8 cellular contexts compared by ENCODE assay signal in genomic region chr9:129569506-129570449, GRCh38. TPM values are rescaled to one million over a fixed set of nuclear protein-coding genes. Genes with fewer than 3 reads are reported as not detected.
DNase-seq lines count a peak whose midpoint lies in the region; ATAC-seq, FAIRE-seq and TF ChIP-seq lines count a peak whose summit lies in the region.

No MANE protein-coding gene starts in this region.

- peak; percentile 82 for FAIRE-seq in K562 (lab: Jason Lieb, UNC)

- 62% methylated on average over 8 of the region's 9 CpGs for WGBS in K562 (ENCODE audit: insufficient coverage, low coverage, missing lambda C conversion rate)

- H3K27ac ChIP-seq in CD4-positive, alpha-beta T cell (ENCODE audit: low read depth, low read length): no peak overlapping the region
- H3K27ac ChIP-seq in K562 (ENCODE audit: extremely low read depth, low read depth, low read length) (peak overlapping the region; percentile 85), temporal lobe (ENCODE audit: low read depth, low read length) (peak overlapping the region; percentile 78)

- ATAC-seq in CD4-positive, alpha-beta T cell (ENCODE audit: poor library complexity): no peak
- ATAC-seq in K562 (peak; percentile 75), left colon (peak; percentile 80)

- H3K36me3 ChIP-seq in K562 (ENCODE audit: control insufficient read depth, insufficient read depth, low read length): no peaks in the 10 kb centered on the region

- no peak for DNase-seq in CD4-positive, alpha-beta T cell
- DNase-seq in K562 (ENCODE audit: extremely low read depth in 1 of 4, low spot score in 3 of 4) (peak; percentile 55 to 65 (median 60)), left colon (peak in 1 of 2 donors; percentile 25), kidney glomerular epithelial cell (lab: John Stamatoyannopoulos, UW) (no peak), activated gamma-delta T cell treated with Interleukin-2 at 50 U/mL for 16 hours (no peak), AG08395 (ENCODE audit: low spot score) (no peak)

- POLR2A ChIA-PET in CD4-positive, alpha-beta T cell (lab: Charles Lee): interaction anchor here (1.1 kb wide), 1 partner anchor 10 kb away, joined by 3 read pairs; no protein-coding TSS in a partner anchor
- POLR2A ChIA-PET in K562 (lab: Yijun Ruan, JAX): interaction anchor here (0.6 to 2.8 kb wide), 11 partner anchors 11 to 1382 kb away, joined by 3 to 13 read pairs (median 3); partner anchors contain the start of gene IER5L

- no peaks in the 10 kb centered on the region for H3K9me3 ChIP-seq in CD4-positive, alpha-beta T cell (ENCODE audit: control insufficient read depth, low read length)
- peaks cover 1% of the 10 kb centered on the region for H3K9me3 ChIP-seq in K562 (replicated peaks; ENCODE audit: control insufficient read depth, insufficient read depth, low read depth, low read length)

- intact Hi-C loops in CD4-positive, alpha-beta T cell (cut with DNase I, micrococcal nuclease): loop anchor here in 1 of 2 experiments (5.0 kb wide), 1 partner anchor 247 kb away; no protein-coding TSS in a partner anchor
- intact Hi-C loops in K562 (cut with micrococcal nuclease): loop anchor here (2.0 kb wide), 2 partner anchors 37 to 81 kb away; no protein-coding TSS in a partner anchor
- intact Hi-C loops in left colon (cut with DNase I, micrococcal nuclease): no loop called here

- TF ChIP-seq CTCF in CD4-positive, alpha-beta T cell (IDR thresholded peaks at IDR 0.05): no peak
- TF ChIP-seq CTCF in K562 (IDR thresholded peaks at IDR 0.05 in 2 of 3, conservative IDR thresholded peaks at IDR 0.05 in 1 of 3; ENCODE audit: insufficient read depth in 2 of 3, low read depth in 1 of 3, low read length in 3 of 3): peak; percentile 54 to 69 (median 60)

- H3K4me1 Mint-ChIP-seq in CD4-positive, alpha-beta T cell (ENCODE audit: low read depth): peaks cover 13% of the 10 kb centered on the region
- peaks cover 0 to 6% (median 0%) of the 10 kb centered on the region in 3 donors for H3K4me1 Mint-ChIP-seq in IgD-negative memory B cell

- peak overlapping the region; percentile 77 for H3K4me3 Mint-ChIP-seq in CD4-positive, alpha-beta T cell
- peak overlapping the region in 3 of 4 donors; percentile 39 to 74 (median 68) for H3K4me3 Mint-ChIP-seq in IgD-negative memory B cell

- H3K4me2 ChIP-seq in K562 (ENCODE audit: insufficient read depth, low read length): peak overlapping the region; percentile 24

- no peaks in the 10 kb centered on the region for H4K20me1 ChIP-seq in K562 (replicated peaks; ENCODE audit: control insufficient read depth, insufficient read depth, low read length)

- H2AFZ ChIP-seq in K562 (ENCODE audit: low read depth, low read length): peak overlapping the region; percentile 91

- H3K4me1 ChIP-seq in K562 (replicated peaks in 1 of 2; ENCODE audit: control insufficient read depth in 2 of 2, insufficient read depth in 2 of 2, low read length in 2 of 2): peaks cover 27 to 43% of the 10 kb centered on the region in 2 experiments

- in situ Hi-C loops in K562 (cut with MboI): no loop called here

- no peaks in the 10 kb centered on the region for H3K79me2 ChIP-seq in K562 (ENCODE audit: control insufficient read depth, insufficient read depth, low read length)

- peak in 1 of 2 experiments; percentile 56; a peak in 2 of 4 replicates for TF ChIP-seq RAD21 in K562 (CRISPR knock-in tag; conservative IDR thresholded peaks at IDR 0.05 in 1 of 2, IDR thresholded peaks at IDR 0.05 in 1 of 2)

- H3K27me3 Mint-ChIP-seq in CD4-positive, alpha-beta T cell: peaks cover 30% of the 10 kb centered on the region
- peaks cover 30% of the 10 kb centered on the region for H3K27me3 Mint-ChIP-seq in IgD-negative memory B cell

- no TSS peak for BruUV-seq in K562 (replicated peaks; lab: Mats Ljungman, UMichigan)

- no peaks in the 10 kb centered on the region for H3K36me3 Mint-ChIP-seq in CD4-positive, alpha-beta T cell (ENCODE audit: low read depth)
- H3K36me3 Mint-ChIP-seq in IgD-negative memory B cell: peaks cover 3% of the 10 kb centered on the region

- CTCF ChIA-PET in CD4-positive, alpha-beta T cell (lab: Charles Lee): no interaction called here
- CTCF ChIA-PET in K562 (lab: Yijun Ruan, JAX; ENCODE audit: low intra/inter-chr PET ratio): interaction anchor here (1.1 kb wide), 1 partner anchor 41 kb away, joined by 3 read pairs; no protein-coding TSS in a partner anchor

- TF ChIP-seq EP300 in K562 (IDR thresholded peaks at IDR 0.05; ENCODE audit: low read length): no peak

- H3K9me1 ChIP-seq in K562 (ENCODE audit: control insufficient read depth, insufficient read depth, low read length): no peaks in the 10 kb centered on the region

- peak overlapping the region; percentile 43 to 90; a peak in 3 of 4 replicates for H3K9ac ChIP-seq in K562 (ENCODE audit: insufficient read depth in 1 of 2, low read depth in 2 of 2, low read length in 2 of 2)

- H3K9me3 Mint-ChIP-seq in CD4-positive, alpha-beta T cell: no peaks in the 10 kb centered on the region
- peaks cover 0 to 5% (median 0%) of the 10 kb centered on the region in 3 donors for H3K9me3 Mint-ChIP-seq in IgD-negative memory B cell

- peaks cover 22% of the 10 kb centered on the region for H3K27me3 ChIP-seq in CD4-positive, alpha-beta T cell (ENCODE audit: control insufficient read depth, insufficient read depth, low read length)
- no peaks in the 10 kb centered on the region for H3K27me3 ChIP-seq in K562 (ENCODE audit: control insufficient read depth in 2 of 2, insufficient read depth in 2 of 2, low read length in 2 of 2)

- no peak for TF ChIP-seq POLR2A in K562 (conservative IDR thresholded peaks at IDR 0.05)

- no peak overlapping the region for H3K4me3 ChIP-seq in K562

- no peak overlapping the region for H3K27ac Mint-ChIP-seq in CD4-positive, alpha-beta T cell
- H3K27ac Mint-ChIP-seq in IgD-negative memory B cell: no peak overlapping the region

TF ChIP-seq in K562, 482 proteins besides CTCF, POLR2A, EP300 and RAD21 (continues in another document):
- TF ChIP-seq CAMTA2 (CRISPR knock-in tag; conservative IDR thresholded peaks at IDR 0.05) (no peak), FOXP1 (CRISPR knock-in tag; IDR thresholded peaks at IDR 0.05) (no peak), BRD4 (IDR thresholded peaks at IDR 0.05) (0 out of 2 replicates have a peak, but pooled peaks have one; percentile 16), ETV1 (tag; conservative IDR thresholded peaks at IDR 0.05; ENCODE audit: low read depth) (0 out of 2 replicates have a peak, but pooled peaks have one; percentile 29), STAT5A (IDR thresholded peaks at IDR 0.05; ENCODE audit: borderline replicate concordance, low read length) (no peak), ZNF408 (CRISPR knock-in tag; IDR thresholded peaks at IDR 0.05; ENCODE audit: low read depth) (no peak), ATF7 (IDR thresholded peaks at IDR 0.05) (peak; percentile 33; the same call in 1 of the 2 replicates), SMARCA5 (IDR thresholded peaks at IDR 0.05) (peak; percentile 43; the same call in 1 of the 2 replicates), RCOR1 (IDR thresholded peaks at IDR 0.05; ENCODE audit: borderline replicate concordance in 1 of 2, low read depth in 2 of 2, low read length in 2 of 2) (0 out of 4 replicates have a peak, but pooled peaks of 1 of the 2 experiments have one; percentile 27), ZNF316 (IDR thresholded peaks at IDR 0.05) (peak; percentile 72), ELF2 (CRISPR knock-in tag; IDR thresholded peaks at IDR 0.05) (no peak)

RNA-seq across cellular contexts. Expression of gene C9orf50, which starts 51.1 kb away (rescaled TPM):
- not detected for total RNA-seq in CD4-positive, alpha-beta T cell
- polyA plus RNA-seq in IgD-negative memory B cell (not detected), K562 (2011; rRNA removed) (not detected in 2 replicates), K562 (2014; fragmentation: Illumina TruSeq; extraction: Trizol) (not detected in 2 replicates), K562 (2014; fragmentation: Nextera tagmentation; extraction: Ambion mirVana) (not detected), K562 (2014; rRNA removed) (not detected in 2 replicates)
- not detected in 2 replicates for total RNA-seq in K562 (2011; cell fraction: chromatin; rRNA removed; ENCODE audit: low replicate concordance)
- not detected in 2 replicates for total RNA-seq in K562 (2011; cell fraction: nucleolus; rRNA removed)
- not detected in 2 replicates for total RNA-seq in K562 (2011; cell fraction: nucleoplasm; rRNA removed)
- total RNA-seq in K562 (2014; rRNA removed) (0.12 TPM in 1 of 2 replicates, not detected in the other), K562 (2014; rRNA removed; fragmentation: Illumina TruSeq; extraction: Trizol) (not detected in 2 replicates), K562 (2015; rRNA removed; fragmentation: Illumina TruSeq; extraction: Trizol) (not detected in 2 replicates), K562 (2021) (not detected in 2 replicates), left colon (under 1 TPM in 1 of 2 donors, not detected in 1; 0.36 TPM), temporal lobe (not detected)
- not detected in 2 replicates for polyA plus RNA-seq in K562 (2011; cell fraction: cytosol; rRNA removed)
- not detected in 2 replicates for polyA plus RNA-seq in K562 (2011; cell fraction: nucleus; rRNA removed)
- not detected in 2 replicates for polyA plus RNA-seq in K562 (2012)
- not detected in 2 replicates for polyA minus RNA-seq in K562 (2011; rRNA and poly(A)+ RNA removed)
- polyA minus RNA-seq in K562 (2011; cell fraction: cytosol; rRNA and poly(A)+ RNA removed): not detected in 2 replicates
- not detected in 2 replicates for polyA minus RNA-seq in K562 (2011; cell fraction: nucleus; rRNA and poly(A)+ RNA removed)

RNA-seq across cellular contexts. Expression of gene NTMT1, which starts 56.2 kb away (rescaled TPM):
- total RNA-seq in CD4-positive, alpha-beta T cell: 10 to 100 TPM; 50.7 to 52.5 TPM
- polyA plus RNA-seq in IgD-negative memory B cell (55.4 TPM), K562 (2011; rRNA removed) (74.7 and 79.2 TPM in 2 replicates), K562 (2014; fragmentation: Illumina TruSeq; extraction: Trizol) (80.6 and 113 TPM in 2 replicates), K562 (2014; fragmentation: Nextera tagmentation; extraction: Ambion mirVana) (10 to 100 TPM; 42.1 to 67.0 TPM), K562 (2014; rRNA removed) (111 and 121 TPM in 2 replicates)
- 28.6 and 94.1 TPM in 2 replicates for total RNA-seq in K562 (2011; cell fraction: chromatin; rRNA removed; ENCODE audit: low replicate concordance)
- 70.3 and 71.4 TPM in 2 replicates for total RNA-seq in K562 (2011; cell fraction: nucleolus; rRNA removed)
- 51.0 and 57.9 TPM in 2 replicates for total RNA-seq in K562 (2011; cell fraction: nucleoplasm; rRNA removed)
- total RNA-seq in K562 (2014; rRNA removed) (116 and 120 TPM in 2 replicates), K562 (2014; rRNA removed; fragmentation: Illumina TruSeq; extraction: Trizol) (49.6 and 59.2 TPM in 2 replicates), K562 (2015; rRNA removed; fragmentation: Illumina TruSeq; extraction: Trizol) (74.3 and 78.1 TPM in 2 replicates), K562 (2021) (108 and 110 TPM in 2 replicates), left colon (10 to 100 TPM; 23.2 to 25.8 TPM), temporal lobe (11.1 TPM)
- polyA plus RNA-seq in K562 (2011; cell fraction: cytosol; rRNA removed): 89.1 and 124 TPM in 2 replicates
- polyA plus RNA-seq in K562 (2011; cell fraction: nucleus; rRNA removed): 42.9 and 47.3 TPM in 2 replicates
- polyA plus RNA-seq in K562 (2012): 42.1 and 72.6 TPM in 2 replicates
- polyA minus RNA-seq in K562 (2011; rRNA and poly(A)+ RNA removed): 34.5 and 60.2 TPM in 2 replicates
- polyA minus RNA-seq in K562 (2011; cell fraction: cytosol; rRNA and poly(A)+ RNA removed): 23.4 and 42.2 TPM in 2 replicates
- polyA minus RNA-seq in K562 (2011; cell fraction: nucleus; rRNA and poly(A)+ RNA removed): 14.7 and 15.7 TPM in 2 replicates

Comparison
In these comparisons a context has a peak if more than half of its experiments do, and no peak if none do; other contexts are left out.
1. DNase-seq: peak in K562 (4 of 4); none in CD4-positive, alpha-beta T cell (0 of 10), kidney glomerular epithelial cell (single experiment), activated gamma-delta T cell treated with Interleukin-2 at 50 U/mL for 16 hours (single experiment) and AG08395 (single experiment).